8 cellular contexts compared by ENCODE assay signal in genomic region chr7:98745722-98746318, GRCh38.
DNase-seq lines count a peak whose midpoint lies in the region; ATAC-seq lines count a peak whose summit lies in the region.

No MANE protein-coding gene starts in this region.

- no peaks in the 10 kb centered on the region for H3K36me3 ChIP-seq in adipocyte (ENCODE audit: control insufficient read depth, insufficient read depth, low read length, severe bottlenecking)

- in situ Hi-C loops in G401 (cut with HindIII; ENCODE audit: low sequenced_read_pairs): no loop called here
- in situ Hi-C loops in KBM-7 (cut with MboI; ENCODE audit: low pct_unique_long_range_greater_than_20kb, low sequenced_read_pairs): no loop called here

- H3K9ac ChIP-seq in adipocyte (ENCODE audit: low read length): no peak overlapping the region

- peaks cover 4% of the 10 kb centered on the region for H3K9me3 ChIP-seq in adipocyte (ENCODE audit: control insufficient read depth, low read length)

- DNase-seq in G401 (ENCODE audit: low spot score): peak; percentile 21
- DNase-seq in KBM-7: peak; percentile 57
- peak; percentile 29 for DNase-seq in SKM-1 treated with dmso at 0.1 percent for 144 hours (lab: John Stamatoyannopoulos, UW; ENCODE audit: unreplicated experiment)
- peak; percentile 74 for DNase-seq in adipocyte (ENCODE audit: low read depth)
- DNase-seq in hepatic stellate cell (ENCODE audit: low spot score): peak; percentile 39
- DNase-seq in stimulated activated CD4-positive, alpha-beta T cell treated with anti-CD3 and anti-CD28 coated beads, Interleukin-15, amount 100 ng/mL, for 48 hours (ENCODE audit: low read depth in 2 of 2): peak; percentile 41 to 69

- H3K27me3 ChIP-seq in adipocyte (replicated peaks; ENCODE audit: control insufficient read depth, insufficient read depth, low read length): peaks cover 33% of the 10 kb centered on the region

- ATAC-seq in HG03045 (IDR thresholded peaks at IDR 0.05; ENCODE audit: unreplicated experiment) (no peak), GM21447 (IDR thresholded peaks at IDR 0.05; ENCODE audit: unreplicated experiment) (no peak)

- H3K4me3 ChIP-seq in adipocyte (ENCODE audit: low read length): no peak overlapping the region

- H3K4me1 ChIP-seq in adipocyte (ENCODE audit: control insufficient read depth, insufficient read depth, low read length): no peaks in the 10 kb centered on the region

Comparison
In these comparisons a context has a peak if more than half of its experiments do, and no peak if none do; other contexts are left out.
1. DNase-seq: peak in every context shown above with its lines; median percentile 74 in adipocyte; 57 in KBM-7; 55 in stimulated activated CD4-positive, alpha-beta T cell treated with anti-CD3 and anti-CD28 coated beads, Interleukin-15, amount 100 ng/mL, for 48 hours; 39 in hepatic stellate cell; 29 in SKM-1 treated with dmso at 0.1 percent for 144 hours; 21 in G401.